Comparison of ENCODE assay signal across 8 cellular contexts in the genomic region with DNA sequence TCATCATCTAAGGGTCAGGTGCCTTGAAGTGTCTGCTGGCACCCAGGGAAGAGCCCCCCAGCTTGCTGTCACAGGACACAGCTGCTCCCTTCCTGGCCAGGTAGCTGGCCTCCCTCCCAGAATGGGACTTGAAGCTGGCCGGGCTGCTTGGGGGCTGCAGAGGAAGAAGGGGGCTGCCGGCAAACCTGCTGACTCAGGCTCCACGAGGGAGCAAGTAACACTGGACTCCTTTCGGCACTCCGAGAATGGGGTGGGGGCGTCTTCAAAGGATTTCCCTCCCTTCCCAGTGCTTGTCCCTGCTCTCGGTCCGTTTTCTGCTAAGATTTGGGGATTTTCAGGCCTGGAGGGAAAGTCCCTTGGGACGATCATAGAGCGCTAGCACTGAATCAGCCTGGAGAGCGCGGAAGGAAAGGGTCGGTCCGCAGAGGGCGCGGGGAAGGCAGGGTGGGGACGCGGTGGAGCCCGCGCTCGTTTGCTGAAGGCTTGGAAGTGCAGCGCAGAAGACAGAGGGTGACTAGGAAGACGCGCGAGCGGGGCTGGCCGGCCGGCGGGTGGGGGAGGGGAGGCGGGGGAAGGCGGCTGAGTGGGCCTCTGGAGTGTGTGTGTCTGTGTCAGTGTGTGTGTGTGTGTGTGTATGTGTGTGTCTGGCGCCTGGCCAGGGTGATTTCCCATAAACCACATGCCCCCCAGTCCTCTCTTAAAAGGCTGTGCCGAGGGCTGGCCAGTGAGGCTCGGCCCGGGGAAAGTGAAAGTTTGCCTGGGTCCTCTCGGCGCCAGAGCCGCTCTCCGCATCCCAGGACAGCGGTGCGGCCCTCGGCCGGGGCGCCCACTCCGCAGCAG. TPM values are rescaled to one million over a fixed set of nuclear protein-coding genes. Genes with fewer than 3 reads are reported as not detected.
DNase-seq lines count a peak whose midpoint lies in the region; ATAC-seq and TF ChIP-seq lines count a peak whose summit lies in the region.

A gene with protein sequence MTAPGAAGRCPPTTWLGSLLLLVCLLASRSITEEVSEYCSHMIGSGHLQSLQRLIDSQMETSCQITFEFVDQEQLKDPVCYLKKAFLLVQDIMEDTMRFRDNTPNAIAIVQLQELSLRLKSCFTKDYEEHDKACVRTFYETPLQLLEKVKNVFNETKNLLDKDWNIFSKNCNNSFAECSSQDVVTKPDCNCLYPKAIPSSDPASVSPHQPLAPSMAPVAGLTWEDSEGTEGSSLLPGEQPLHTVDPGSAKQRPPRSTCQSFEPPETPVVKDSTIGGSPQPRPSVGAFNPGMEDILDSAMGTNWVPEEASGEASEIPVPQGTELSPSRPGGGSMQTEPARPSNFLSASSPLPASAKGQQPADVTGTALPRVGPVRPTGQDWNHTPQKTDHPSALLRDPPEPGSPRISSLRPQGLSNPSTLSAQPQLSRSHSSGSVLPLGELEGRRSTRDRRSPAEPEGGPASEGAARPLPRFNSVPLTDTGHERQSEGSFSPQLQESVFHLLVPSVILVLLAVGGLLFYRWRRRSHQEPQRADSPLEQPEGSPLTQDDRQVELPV (plus strand): TSS at position 727 of the 840 bp plus-strand sequence. CDS start 175 bp downstream, outside the sequence.

- H3K27ac Mint-ChIP-seq in mesothelial cell of epicardium: peak within 1 kb of the TSS; percentile 94

- H3K9me3 Mint-ChIP-seq in mesothelial cell of epicardium: no peaks in the 10 kb centered on the region

- H3K4me1 Mint-ChIP-seq in mesothelial cell of epicardium: peaks cover 41% of the 10 kb centered on the region

- no peak for TF ChIP-seq CTCF in mesothelial cell of epicardium (IDR thresholded peaks at IDR 0.05; ENCODE audit: unreplicated experiment)

- no peak for ATAC-seq in HG02678 (IDR thresholded peaks at IDR 0.05; ENCODE audit: unreplicated experiment)

- DNase-seq in NCI-H82 (lab: John Stamatoyannopoulos, UW): peak; percentile 49
- DNase-seq in NCI-H82 treated with DMSO at 0.1 percent for 48 hours (lab: John Stamatoyannopoulos, UW; ENCODE audit: unreplicated experiment): no peak
- DNase-seq in NCI-H526 treated with DMSO at 0.1 percent for 48 hours (lab: John Stamatoyannopoulos, UW): peak; percentile 32
- DNase-seq in activated T-cell treated with anti-CD3 and anti-CD28 coated beads for 4 hours: peak; percentile 78
- DNase-seq in epidermal melanocyte (ENCODE audit: insufficient read length, low spot score): peak; percentile 88
- peak; percentile 58 to 76 for DNase-seq in mesothelial cell of epicardium (ENCODE audit: low spot score in 2 of 2, unreplicated experiment in 2 of 2)
- peak; percentile 55 to 61 for DNase-seq in stimulated activated CD8-positive, alpha-beta memory T cell treated with anti-CD3 and anti-CD28 coated beads, Interleukin-15, amount 100 ng/mL, for 4 hours (ENCODE audit: low read depth in 2 of 2)

- peak within 1 kb of the TSS; percentile 90 for H3K4me3 Mint-ChIP-seq in mesothelial cell of epicardium

- no peaks in the 10 kb centered on the region for H3K36me3 Mint-ChIP-seq in mesothelial cell of epicardium

- no peaks in the 10 kb centered on the region for H3K27me3 Mint-ChIP-seq in mesothelial cell of epicardium (ENCODE audit: low read depth)

RNA-seq across cellular contexts. Expression of the gene that starts here (rescaled TPM):
- total RNA-seq in mesothelial cell of epicardium: 27.1 to 28.9 TPM (median 27.4 TPM) in 3 replicates
